Comparison of ENCODE assay signal across 8 cellular contexts in the genomic region with DNA sequence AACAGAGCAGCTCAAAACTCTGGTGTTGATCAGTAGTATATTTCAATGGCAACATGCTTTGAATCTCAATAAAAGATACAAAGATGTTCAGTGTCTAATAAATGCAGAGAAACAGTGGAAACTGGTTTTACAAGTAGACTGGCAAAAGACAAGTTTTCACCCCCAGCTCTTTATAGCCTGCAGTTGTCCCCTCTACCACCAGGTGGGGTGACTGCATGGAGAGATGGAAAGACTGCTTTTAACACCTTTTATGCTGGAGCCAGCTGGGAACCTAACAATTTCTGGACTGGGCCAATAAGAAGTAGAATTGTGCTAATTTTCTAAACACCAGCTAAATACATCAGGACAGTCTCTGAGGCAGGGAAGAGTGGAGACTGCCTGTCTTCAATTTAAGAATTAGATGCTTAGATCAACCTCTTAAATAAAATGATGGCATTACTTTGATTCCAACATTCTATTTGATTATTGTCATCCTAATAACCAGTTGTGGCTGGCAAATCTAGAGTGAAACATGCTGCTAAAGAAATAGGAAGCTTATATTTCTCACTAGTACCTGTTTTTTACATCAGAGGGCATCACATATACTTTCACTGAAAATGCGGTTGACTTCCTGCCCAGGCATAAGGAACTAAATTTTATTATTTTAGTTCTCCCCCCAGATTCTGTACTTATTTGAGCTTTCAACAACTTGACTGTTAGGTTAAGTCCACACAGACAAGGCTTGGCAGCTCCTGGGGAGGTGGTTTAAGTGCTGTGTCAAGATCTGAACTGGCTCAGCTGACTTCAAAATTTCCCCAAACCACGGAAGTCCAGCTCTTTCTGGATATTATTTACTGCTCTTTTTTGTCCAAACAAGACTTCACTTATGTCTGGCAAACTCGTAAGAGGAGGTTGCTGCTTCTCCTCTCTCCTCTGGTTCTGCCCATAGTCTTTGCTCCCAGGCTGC.
DNase-seq lines count a peak whose midpoint lies in the region; ATAC-seq and TF ChIP-seq lines count a peak whose summit lies in the region.

No MANE protein-coding gene starts in this region.

- no peaks in the 10 kb centered on the region for H3K27me3 ChIP-seq in tibial artery

- no peaks in the 10 kb centered on the region for H3K4me1 ChIP-seq in tibial artery

- peaks cover 0 to 6% (median 0%) of the 10 kb centered on the region in 3 donors for H3K9me3 ChIP-seq in tibial artery

- H3K36me3 ChIP-seq in tibial artery, result peaks cover 0 to 27% (median 0%) of the 10 kb centered on the region in 3 donors

- H3K27ac ChIP-seq in epithelial cell of prostate, result no peak overlapping the region
- H3K27ac ChIP-seq in tibial artery, result no peak overlapping the region

- H3K4me3 ChIP-seq in tibial artery, result no peak overlapping the region

- DNase-seq in SIG-M5 treated with dmso at 0.1 percent for 504 hours (lab: John Stamatoyannopoulos, UW; ENCODE audit: unreplicated experiment) (peak; percentile 59), SIG-M5 (lab: John Stamatoyannopoulos, UW) (no peak), NCI-H2107 treated with DMSO at 0.1 percent for 48 hours (lab: John Stamatoyannopoulos, UW; ENCODE audit: unreplicated experiment) (peak; percentile 57), epithelial cell of prostate (ENCODE audit: low read depth, low spot score) (peak; percentile 10), myocyte (ENCODE audit: low read depth) (peak; percentile 83), tibial artery (peak in 1 of 2 donors; percentile 79)
- DNase-seq in activated CD4-positive, alpha-beta T cell treated with anti-CD3 and anti-CD28 coated beads, Interleukin-2, amount 50 U/mL, for 48 hours, result peak; percentile 58 to 66

- ATAC-seq in HG02623 (IDR thresholded peaks at IDR 0.05; ENCODE audit: unreplicated experiment), result peak; percentile 57

- intact Hi-C loops in tibial artery (cut with DNase I; ENCODE audit: low total_unique reads), result loop anchor here (5.0 kb wide), 1 partner anchor 124 kb away; no protein-coding TSS in a partner anchor

- peak; percentile 73 to 85 for TF ChIP-seq CTCF in tibial artery (IDR thresholded peaks at IDR 0.05)
